Comparison of ENCODE assay signal across 17 cellular contexts in the genomic region with DNA sequence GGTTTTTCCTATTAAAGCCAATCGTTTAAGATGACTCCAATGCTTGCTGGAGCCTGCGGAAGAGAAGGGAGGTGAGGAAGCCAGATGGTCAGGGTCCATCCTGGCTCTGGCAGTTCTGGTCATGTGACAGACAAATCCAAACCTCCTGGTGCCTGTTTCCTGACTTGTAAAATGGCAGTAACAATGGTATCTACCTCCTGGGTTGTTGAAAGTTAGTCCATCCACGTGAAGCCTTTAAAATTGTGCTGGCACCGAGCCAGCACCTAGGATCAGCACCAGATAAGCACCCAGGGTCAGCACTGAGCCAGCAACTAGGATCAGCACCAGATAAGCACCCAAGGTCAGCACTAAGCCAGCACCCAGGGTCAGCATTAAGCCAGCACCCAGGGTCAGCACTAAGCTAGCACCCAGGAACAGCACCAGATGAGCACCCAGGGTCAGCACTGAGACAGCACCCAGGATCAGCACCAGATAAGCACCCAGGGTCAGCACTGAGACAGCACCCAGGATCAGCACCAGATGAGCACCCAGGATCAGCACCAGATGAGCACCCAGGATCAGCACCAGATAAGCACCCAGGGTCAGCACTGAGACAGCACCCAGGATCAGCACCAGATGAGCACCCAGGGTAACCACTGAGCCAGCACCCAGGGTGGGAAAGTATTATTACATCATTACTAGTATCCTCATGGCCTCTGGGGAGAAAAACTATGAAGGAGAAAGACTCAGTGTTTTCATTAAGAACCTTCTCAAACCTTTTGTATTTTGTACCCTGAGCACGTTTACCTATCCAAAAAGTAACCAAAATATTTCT. TPM values are rescaled to one million over a fixed set of nuclear protein-coding genes. Genes with fewer than 3 reads are reported as not detected.
A peak's percentile ranks its signal among the peaks of the same experiment; 100 is the strongest.
DNase-seq lines count a peak whose midpoint lies in the region; ATAC-seq and TF ChIP-seq lines count a peak whose summit lies in the region.
"Had no signal": no experiment of that assay in that cellular context is flagged by ENCODE, and none has a peak within 500 bp of the region (broad histone marks: within the 10 kb centered on the region; RNA-seq: fewer than 3 reads in every experiment).

No MANE protein-coding gene starts in this region.

- no peaks in the 10 kb centered on the region for H3K27me3 Mint-ChIP-seq in stimulated activated memory B cell treated with anti-CD40 and anti-IgM and Interleukin-4, amounts not matched to agents 10 μg/mL and 1 μg/mL and 100 μg/mL, for 72 hours
- no peaks in the 10 kb centered on the region for H3K27me3 Mint-ChIP-seq in activated CD8-positive, alpha-beta T cell treated with anti-CD3 and anti-CD28 coated beads, Interleukin-2, amount 10 ng/mL, durations not matched to agents 7 days and 5 days (ENCODE audit: low read depth)
- no peaks in the 10 kb centered on the region for H3K27me3 Mint-ChIP-seq in naive thymus-derived CD8-positive, alpha-beta T cell
- H3K27me3 Mint-ChIP-seq: stimulated activated naive B cell treated with anti-CD40 and anti-IgM and Interleukin-4, amounts not matched to agents 10 μg/mL and 1 μg/mL and 100 μg/mL, for 72 hours had no signal

- H3K27ac ChIP-seq in OCI-LY7 (ENCODE audit: low read depth, low read length, poor library complexity, severe bottlenecking): no peak overlapping the region

- peaks cover 57% of the 10 kb centered on the region for H3K79me2 ChIP-seq in OCI-LY7 (ENCODE audit: insufficient read depth, low read depth, low read length)

- H3K36me3 ChIP-seq in OCI-LY7 (ENCODE audit: insufficient read depth, low read length): 0 out of 2 replicates have a peak, but pooled peaks cover 2% of the 10 kb centered on the region

- peaks cover 5% of the 10 kb centered on the region for H3K36me3 Mint-ChIP-seq in stimulated activated memory B cell treated with anti-CD40 and anti-IgM and Interleukin-4, amounts not matched to agents 10 μg/mL and 1 μg/mL and 100 μg/mL, for 72 hours
- H3K36me3 Mint-ChIP-seq in activated CD8-positive, alpha-beta T cell treated with anti-CD3 and anti-CD28 coated beads, Interleukin-2, amount 10 ng/mL, durations not matched to agents 7 days and 5 days (ENCODE audit: low read depth): no peaks in the 10 kb centered on the region
- no peaks in the 10 kb centered on the region for H3K36me3 Mint-ChIP-seq in naive thymus-derived CD8-positive, alpha-beta T cell

- ATAC-seq in stimulated activated memory B cell treated with anti-CD40 and anti-IgM and Interleukin-4, amounts not matched to agents 10 μg/mL and 1 μg/mL and 100 μg/mL, for 72 hours: no peak
- no peak for ATAC-seq in GM19463 (IDR thresholded peaks at IDR 0.05; ENCODE audit: unreplicated experiment)
- no peak for ATAC-seq in activated CD8-positive, alpha-beta T cell treated with anti-CD3 and anti-CD28 coated beads, Interleukin-2, amount 10 ng/mL, durations not matched to agents 7 days and 5 days
- no peak for ATAC-seq in naive thymus-derived CD8-positive, alpha-beta T cell

- H3K27ac Mint-ChIP-seq in stimulated activated memory B cell treated with anti-CD40 and anti-IgM and Interleukin-4, amounts not matched to agents 10 μg/mL and 1 μg/mL and 100 μg/mL, for 72 hours: peak overlapping the region; percentile 43
- H3K27ac Mint-ChIP-seq in activated CD8-positive, alpha-beta T cell treated with anti-CD3 and anti-CD28 coated beads, Interleukin-2, amount 10 ng/mL, durations not matched to agents 7 days and 5 days: no peak overlapping the region
- H3K27ac Mint-ChIP-seq in naive thymus-derived CD8-positive, alpha-beta T cell: peak overlapping the region in 3 of 10 donors; percentile 7 to 46 (median 20)
- H3K27ac Mint-ChIP-seq: stimulated activated naive B cell treated with anti-CD40 and anti-IgM and Interleukin-4, amounts not matched to agents 10 μg/mL and 1 μg/mL and 100 μg/mL, for 72 hours had no signal

- DNase-seq in NCI-H2171 treated with DMSO at 0.1 percent for 48 hours (lab: John Stamatoyannopoulos, UW) (peak; percentile 31), NCI-H2171 (lab: John Stamatoyannopoulos, UW) (no peak), OCI-LY7 (ENCODE audit: low spot score) (no peak), dermis blood vessel endothelial cell (peak; percentile 67)
- no peak for DNase-seq in activated CD8-positive, alpha-beta T cell treated with anti-CD3 and anti-CD28 coated beads, Interleukin-2, amount 10 ng/mL, durations not matched to agents 7 days and 5 days
- no peak for DNase-seq in naive thymus-derived CD8-positive, alpha-beta T cell
- DNase-seq: activated CD4-positive, alpha-beta T cell treated with anti-CD3 and anti-CD28 coated beads for 1 hour; activated CD8-positive, alpha-beta memory T cell treated with anti-CD3 and anti-CD28 coated beads, Interleukin-2, amount 50 U/mL, for 4 hours; activated naive CD4-positive, alpha-beta T cell treated with Interleukin-2 at 50 U/mL for 16 hours; cortex of kidney; mammary epithelial cell; NCI-H1417; SIG-M5; stimulated activated naive B cell treated with anti-CD40 and anti-IgM and Interleukin-4, amounts not matched to agents 10 μg/mL and 1 μg/mL and 100 μg/mL, for 72 hours; trophoblast cell had no signal

- CTCF ChIA-PET in OCI-LY7 (lab: Charles Lee; ENCODE audit: unreplicated experiment): no interaction called here
- CTCF ChIA-PET in activated CD8-positive, alpha-beta T cell treated with anti-CD3 and anti-CD28 coated beads, Interleukin-2, amount 10 ng/mL, durations not matched to agents 7 days and 5 days (lab: Charles Lee): no interaction called here

- H3K4me3 Mint-ChIP-seq in stimulated activated memory B cell treated with anti-CD40 and anti-IgM and Interleukin-4, amounts not matched to agents 10 μg/mL and 1 μg/mL and 100 μg/mL, for 72 hours: no peak overlapping the region
- no peak overlapping the region for H3K4me3 Mint-ChIP-seq in activated CD8-positive, alpha-beta T cell treated with anti-CD3 and anti-CD28 coated beads, Interleukin-2, amount 10 ng/mL, durations not matched to agents 7 days and 5 days
- H3K4me3 Mint-ChIP-seq in naive thymus-derived CD8-positive, alpha-beta T cell: no peak overlapping the region

- peak overlapping the region; percentile 16 for H3K4me2 ChIP-seq in OCI-LY7 (ENCODE audit: low read length)

- H4K20me1 ChIP-seq in OCI-LY7 (ENCODE audit: insufficient read depth, low read length): no peaks in the 10 kb centered on the region

- H3K4me1 ChIP-seq in OCI-LY7 (ENCODE audit: insufficient read depth, low read length, poor library complexity, severe bottlenecking): peaks cover 48% of the 10 kb centered on the region

- H3K9me2 ChIP-seq in OCI-LY7 (ENCODE audit: insufficient read depth, low read length): no peaks in the 10 kb centered on the region

- no peaks in the 10 kb centered on the region for H3K9me3 Mint-ChIP-seq in stimulated activated memory B cell treated with anti-CD40 and anti-IgM and Interleukin-4, amounts not matched to agents 10 μg/mL and 1 μg/mL and 100 μg/mL, for 72 hours
- H3K9me3 Mint-ChIP-seq in activated CD8-positive, alpha-beta T cell treated with anti-CD3 and anti-CD28 coated beads, Interleukin-2, amount 10 ng/mL, durations not matched to agents 7 days and 5 days (ENCODE audit: insufficient read depth): no peaks in the 10 kb centered on the region
- H3K9me3 Mint-ChIP-seq in naive thymus-derived CD8-positive, alpha-beta T cell: no peaks in the 10 kb centered on the region
- H3K9me3 Mint-ChIP-seq: stimulated activated naive B cell treated with anti-CD40 and anti-IgM and Interleukin-4, amounts not matched to agents 10 μg/mL and 1 μg/mL and 100 μg/mL, for 72 hours had no signal

- H3K4me1 Mint-ChIP-seq in stimulated activated memory B cell treated with anti-CD40 and anti-IgM and Interleukin-4, amounts not matched to agents 10 μg/mL and 1 μg/mL and 100 μg/mL, for 72 hours: peaks cover 75% of the 10 kb centered on the region
- H3K4me1 Mint-ChIP-seq in activated CD8-positive, alpha-beta T cell treated with anti-CD3 and anti-CD28 coated beads, Interleukin-2, amount 10 ng/mL, durations not matched to agents 7 days and 5 days (ENCODE audit: low read depth): peaks cover 11% of the 10 kb centered on the region
- peaks cover 20 to 69% (median 49%) of the 10 kb centered on the region in 4 donors for H3K4me1 Mint-ChIP-seq in naive thymus-derived CD8-positive, alpha-beta T cell

- no TSS peak for BruUV-seq in OCI-LY7 (replicated peaks; lab: Mats Ljungman, UMichigan)

- no peak for TF ChIP-seq CTCF in OCI-LY7 (conservative IDR thresholded peaks at IDR 0.05; ENCODE audit: low read length)

- H3K4me3 ChIP-seq in OCI-LY7 (ENCODE audit: low read depth, low read length, poor library complexity, severe bottlenecking): no peak overlapping the region

- H2AFZ ChIP-seq in OCI-LY7 (ENCODE audit: low read length): no peak overlapping the region

- POLR2A ChIA-PET in OCI-LY7 (lab: Charles Lee): no interaction called here
- POLR2A ChIA-PET in activated CD8-positive, alpha-beta T cell treated with anti-CD3 and anti-CD28 coated beads, Interleukin-2, amount 10 ng/mL, durations not matched to agents 7 days and 5 days (lab: Charles Lee): no interaction called here
- POLR2A ChIA-PET in naive thymus-derived CD8-positive, alpha-beta T cell (lab: Charles Lee): no interaction called here

- intact Hi-C loops in OCI-LY7 (cut with micrococcal nuclease; ENCODE audit: unreplicated experiment): no loop called here

- no peaks in the 10 kb centered on the region for H3K9me3 ChIP-seq in OCI-LY7 (ENCODE audit: low read length)

RNA-seq across cellular contexts. Expression of gene KIAA0930, which starts 17.2 kb away (rescaled TPM):
- 55.1 and 80.7 TPM in 2 replicates for total RNA-seq in OCI-LY7 (2014; rRNA removed; shearing (Covaris generic))
- total RNA-seq in OCI-LY7 (2022): 85.3 and 93.9 TPM in 2 replicates
- 73.9 and 81.8 TPM in 2 replicates for total RNA-seq in dermis blood vessel endothelial cell
- total RNA-seq in activated CD8-positive, alpha-beta T cell treated with anti-CD3 and anti-CD28 coated beads, Interleukin-2, amount 10 ng/mL, durations not matched to agents 7 days and 5 days: 10 to 100 TPM; 48.5 to 52.4 TPM
- 10 to 100 TPM; 28.5 to 29.1 TPM for total RNA-seq in naive thymus-derived CD8-positive, alpha-beta T cell
- polyA plus RNA-seq in naive thymus-derived CD8-positive, alpha-beta T cell: 1 to 10 TPM in 2 of 3 donors, under 1 TPM in 1; 0.87 to 2.9 (median 2.6) TPM

RNA-seq across cellular contexts. Expression of gene NUP50, which starts 59.8 kb away (rescaled TPM):
- 100 and 107 TPM in 2 replicates for total RNA-seq in OCI-LY7 (2014; rRNA removed; shearing (Covaris generic))
- total RNA-seq in OCI-LY7 (2022) (132 and 134 TPM in 2 replicates), dermis blood vessel endothelial cell (68.6 and 85.5 TPM in 2 replicates)
- total RNA-seq in activated CD8-positive, alpha-beta T cell treated with anti-CD3 and anti-CD28 coated beads, Interleukin-2, amount 10 ng/mL, durations not matched to agents 7 days and 5 days: 100 to 1,000 TPM; 161 to 167 TPM
- 100 to 1,000 TPM; 103 to 111 TPM for total RNA-seq in naive thymus-derived CD8-positive, alpha-beta T cell
- polyA plus RNA-seq in naive thymus-derived CD8-positive, alpha-beta T cell: 10 to 100 TPM; 45.2 to 73.1 (median 46.9) TPM

Comparison
In these comparisons a context has a peak if more than half of its experiments do, and no peak if none do; other contexts are left out.
1. DNase-seq: peak in NCI-H2171 treated with DMSO at 0.1 percent for 48 hours (single experiment) and dermis blood vessel endothelial cell (single experiment); none in NCI-H2171 (single experiment), OCI-LY7 (single experiment), activated CD8-positive, alpha-beta T cell treated with anti-CD3 and anti-CD28 coated beads, Interleukin-2, amount 10 ng/mL, durations not matched to agents 7 days and 5 days (single experiment) and naive thymus-derived CD8-positive, alpha-beta T cell (0 of 10).